Comparison of ENCODE assay signal across 12 cellular contexts in the genomic region with DNA sequence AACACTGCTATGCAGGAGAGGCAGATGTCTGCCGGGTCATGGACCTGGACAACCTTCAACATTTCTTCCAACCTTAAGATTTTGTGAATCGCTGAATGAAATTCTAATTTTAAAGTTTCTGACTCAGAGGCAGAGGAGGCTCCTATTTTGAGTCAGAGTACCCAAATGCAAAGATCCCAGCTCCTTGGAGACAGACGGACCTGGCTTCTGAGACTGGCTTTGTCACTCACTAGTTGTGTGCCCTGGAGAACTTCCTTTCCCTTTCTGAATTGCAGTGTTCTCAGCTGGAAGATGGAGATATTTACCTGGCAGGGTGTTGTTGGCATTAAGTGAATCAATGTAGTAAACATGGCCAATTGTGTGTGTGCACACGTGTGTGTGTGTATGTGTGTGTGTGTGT. TPM values are rescaled to one million over a fixed set of nuclear protein-coding genes. Genes with fewer than 3 reads are reported as not detected.
A peak's percentile ranks its signal among the peaks of the same experiment; 100 is the strongest.
DNase-seq lines count a peak whose midpoint lies in the region; ATAC-seq and TF ChIP-seq lines count a peak whose summit lies in the region.
"Had no signal": no experiment of that assay in that cellular context is flagged by ENCODE, and none has a peak within 500 bp of the region (broad histone marks: within the 10 kb centered on the region; RNA-seq: fewer than 3 reads in every experiment).

No MANE protein-coding gene starts in this region.

- H3K79me2 ChIP-seq in GM23248 (ENCODE audit: insufficient read depth) = no peaks in the 10 kb centered on the region

- in situ Hi-C loops in GM23248 (cut with MboI) = loop anchor here (10.0 kb wide), 1 partner anchor 96 kb away; no protein-coding TSS in a partner anchor

- H3K27ac ChIP-seq in GM23248 (peak overlapping the region; percentile 90), foreskin keratinocyte (peak overlapping the region; percentile 37)

- H3K9me3 ChIP-seq in GM23248 (ENCODE audit: low read depth) = no peaks in the 10 kb centered on the region
- H3K9me3 ChIP-seq: Caco-2, spleen had no signal

- TF ChIP-seq CTCF in foreskin keratinocyte (conservative IDR thresholded peaks at IDR 0.05) = no peak

- H3K4me2 ChIP-seq in GM23248 (ENCODE audit: unreplicated experiment) = peak overlapping the region; percentile 60

- peak; percentile 38 for DNase-seq in AG20443 (ENCODE audit: low spot score)
- peak; percentile 83 for DNase-seq in GM23248
- peak; percentile 47 to 57 for DNase-seq in activated T-cell treated with anti-CD3 and anti-CD28 coated beads, Interleukin-2, amount 50 U/mL, for 72 hours
- DNase-seq in foreskin keratinocyte = peak in 1 of 2 donors; percentile 43
- DNase-seq in cerebellum (ENCODE audit: low spot score) = no peak
- no peak for DNase-seq in KG1 (lab: John Stamatoyannopoulos, UW)
- DNase-seq in NK-92 (lab: John Stamatoyannopoulos, UW; ENCODE audit: unreplicated experiment) = no peak
- DNase-seq: Caco-2, NCI-H1694 treated with DMSO at 0.1 percent for 48 hours, spleen, T-helper 17 cell had no signal

- peak overlapping the region; percentile 46 for H3K9ac ChIP-seq in GM23248

- H3K4me1 ChIP-seq in GM23248 (ENCODE audit: insufficient read depth) (peaks cover 49% of the 10 kb centered on the region), foreskin keratinocyte (peaks cover 37% of the 10 kb centered on the region)

- no peaks in the 10 kb centered on the region for H3K36me3 ChIP-seq in GM23248 (ENCODE audit: low read depth)
- H3K36me3 ChIP-seq: spleen had no signal

- no peaks in the 10 kb centered on the region for H4K20me1 ChIP-seq in GM23248 (ENCODE audit: insufficient read depth)

- peaks cover 49% of the 10 kb centered on the region for H3F3A ChIP-seq in GM23248 (ENCODE audit: insufficient read depth)

- no peaks in the 10 kb centered on the region for H3K9me3 Mint-ChIP-seq in activated T-cell treated with anti-CD3 and anti-CD28 coated beads, Interleukin-2, amount 50 U/mL, for 72 hours

- H3K4me3 ChIP-seq in GM23248 = no peak overlapping the region
- H3K4me3 ChIP-seq: spleen had no signal

- H3K4me3 Mint-ChIP-seq in activated T-cell treated with anti-CD3 and anti-CD28 coated beads, Interleukin-2, amount 50 U/mL, for 72 hours = peak overlapping the region; percentile 76 to 77

- peaks cover 78% of the 10 kb centered on the region for H3K4me1 Mint-ChIP-seq in activated T-cell treated with anti-CD3 and anti-CD28 coated beads, Interleukin-2, amount 50 U/mL, for 72 hours (ENCODE audit: low read depth)

- peak overlapping the region; percentile 36 for H3K27ac Mint-ChIP-seq in activated T-cell treated with anti-CD3 and anti-CD28 coated beads, Interleukin-2, amount 50 U/mL, for 72 hours
- H3K27ac Mint-ChIP-seq: T-helper 17 cell had no signal

- peak; percentile 56 to 61 for ATAC-seq in activated T-cell treated with anti-CD3 and anti-CD28 coated beads, Interleukin-2, amount 50 U/mL, for 72 hours (replicated peaks in 1 of 2)
- ATAC-seq in foreskin keratinocyte (peak; percentile 22), GM21737 (IDR thresholded peaks at IDR 0.05; ENCODE audit: unreplicated experiment) (no peak)
- ATAC-seq: T-helper 17 cell had no signal

- peak overlapping the region; percentile 9; the same call in 1 of the 2 replicates for H2AFZ ChIP-seq in GM23248

- peaks cover 11% of the 10 kb centered on the region for H3K27me3 Mint-ChIP-seq in activated T-cell treated with anti-CD3 and anti-CD28 coated beads, Interleukin-2, amount 50 U/mL, for 72 hours (ENCODE audit: low read depth)
- H3K27me3 Mint-ChIP-seq: T-helper 17 cell had no signal

- H3K36me3 Mint-ChIP-seq in activated T-cell treated with anti-CD3 and anti-CD28 coated beads, Interleukin-2, amount 50 U/mL, for 72 hours (ENCODE audit: insufficient read depth in 2 of 2) = no peaks in the 10 kb centered on the region

- no peaks in the 10 kb centered on the region for H3K27me3 ChIP-seq in GM23248 (replicated peaks; ENCODE audit: insufficient read depth)
- no peaks in the 10 kb centered on the region for H3K27me3 ChIP-seq in foreskin keratinocyte
- H3K27me3 ChIP-seq: spleen had no signal

- H3K9me2 ChIP-seq in GM23248 (ENCODE audit: insufficient read depth) = no peaks in the 10 kb centered on the region

- WGBS in GM23248 (ENCODE audit: low coverage in 1 of 2, low lambda C conversion rate in 2 of 2, missing lambda C conversion rate in 2 of 2), 2 experiments = 24 to 25% methylated on average over 4 of the region's 4 CpGs

RNA-seq across cellular contexts. Expression of gene IER5, which starts 51.9 kb away (rescaled TPM):
- total RNA-seq in GM23248 (2014; rRNA removed; shearing (Covaris generic)) = 33.6 and 38.5 TPM in 2 replicates
- polyA plus RNA-seq in GM23248 (2016; fragmentation: Nextera tagmentation; extraction: Ambion mirVana) (8.1 and 10.8 TPM in 2 replicates), foreskin keratinocyte (36.5 and 39.7 TPM in 2 replicates)
- total RNA-seq in activated T-cell treated with anti-CD3 and anti-CD28 coated beads, Interleukin-2, amount 50 U/mL, for 72 hours = 10 to 100 TPM; 71.8 to 72.2 TPM
- total RNA-seq in foreskin keratinocyte (39.4 and 46.5 TPM in 2 replicates), cerebellum (13.7 TPM)

Comparison
In these comparisons a context has a peak if more than half of its experiments do, and no peak if none do; other contexts are left out.
1. DNase-seq: peak in AG20443 (single experiment), GM23248 (single experiment) and activated T-cell treated with anti-CD3 and anti-CD28 coated beads, Interleukin-2, amount 50 U/mL, for 72 hours (2 of 2); none in cerebellum (single experiment), KG1 (single experiment) and NK-92 (single experiment).